In genomic region chr6:163834226-163834970, GRCh38 we compare ENCODE assay signal across 23 cellular contexts.
"Had no signal": no experiment of that assay in that cellular context is flagged by ENCODE, and none has a peak within 500 bp of the region (broad histone marks: within the 10 kb centered on the region; RNA-seq: fewer than 3 reads in every experiment).

No MANE protein-coding gene starts in this region.

- H3K27me3 ChIP-seq: brain microvascular endothelial cell, cardiac muscle cell, Peyer's patch had no signal

- H3K4me3 Mint-ChIP-seq: activated B cell treated with CpG ODN at 0.5 μM for 24 hours; activated CD4-positive, alpha-beta T cell treated with anti-CD3 and anti-CD28 coated beads, Interleukin-2, amount 10 ng/mL, durations not matched to agents 24 days and 14 days; activated CD8-positive, alpha-beta memory T cell treated with anti-CD3 and anti-CD28 coated beads, Interleukin-2, amount 10 ng/mL, durations not matched to agents 7 days and 5 days; activated naive CD8-positive, alpha-beta T cell treated with anti-CD3 and anti-CD28 coated beads, Interleukin-2, amount 50 U/mL, for 24 hours; activated T-cell treated with anti-CD3 and anti-CD28 coated beads, Interleukin-2, amount 50 U/mL, for 4 hours; T-helper 1 cell treated with Interleukin-12 subunit alpha and Interleukin-12 subunit beta and Interleukin-4 antibody, amounts not matched to agents 30 μg/mL and 1 μg/mL, for 36 hours had no signal

- H3K27ac Mint-ChIP-seq: activated B cell treated with CpG ODN at 0.5 μM for 24 hours; activated CD4-positive, alpha-beta T cell treated with anti-CD3 and anti-CD28 coated beads, Interleukin-2, amount 10 ng/mL, durations not matched to agents 24 days and 14 days; activated CD8-positive, alpha-beta memory T cell treated with anti-CD3 and anti-CD28 coated beads, Interleukin-2, amount 10 ng/mL, durations not matched to agents 7 days and 5 days; activated naive CD4-positive, alpha-beta T cell treated with anti-CD3 and anti-CD28 coated beads, Interleukin-2, amount 50 U/mL, for 72 hours; activated naive CD8-positive, alpha-beta T cell treated with anti-CD3 and anti-CD28 coated beads, Interleukin-2, amount 50 U/mL, for 24 hours; T-helper 1 cell treated with Interleukin-12 subunit alpha and Interleukin-12 subunit beta and Interleukin-4 antibody, amounts not matched to agents 30 μg/mL and 1 μg/mL, for 36 hours had no signal

- H3K36me3 ChIP-seq: brain microvascular endothelial cell, cardiac muscle cell, Peyer's patch had no signal

- H3K9me3 ChIP-seq: Peyer's patch had no signal

- H3K4me1 ChIP-seq: Peyer's patch had no signal

- H3K4me1 Mint-ChIP-seq: activated B cell treated with CpG ODN at 0.5 μM for 24 hours; activated CD4-positive, alpha-beta T cell treated with anti-CD3 and anti-CD28 coated beads, Interleukin-2, amount 10 ng/mL, durations not matched to agents 24 days and 14 days; activated CD8-positive, alpha-beta memory T cell treated with anti-CD3 and anti-CD28 coated beads, Interleukin-2, amount 10 ng/mL, durations not matched to agents 7 days and 5 days; activated naive CD8-positive, alpha-beta T cell treated with anti-CD3 and anti-CD28 coated beads, Interleukin-2, amount 50 U/mL, for 24 hours had no signal

- DNase-seq: activated B cell treated with CpG ODN at 0.5 μM for 24 hours; activated CD4-positive, alpha-beta T cell treated with anti-CD3 and anti-CD28 coated beads for 1 hour; activated CD4-positive, alpha-beta T cell treated with anti-CD3 and anti-CD28 coated beads, Interleukin-2, amount 10 ng/mL, durations not matched to agents 24 days and 14 days; activated CD4-positive, alpha-beta T cell treated with anti-CD3 and anti-CD28 coated beads, Interleukin-2, amount 50 U/mL, for 48 hours; activated CD8-positive, alpha-beta memory T cell treated with anti-CD3 and anti-CD28 coated beads, Interleukin-2, amount 10 ng/mL, durations not matched to agents 7 days and 5 days; activated effector memory CD4-positive, alpha-beta T cell treated with anti-CD3 and anti-CD28 coated beads, Interleukin-2, amount 50 U/mL, for 16 hours; activated naive CD4-positive, alpha-beta T cell treated with Interleukin-2 at 50 U/mL for 16 hours; activated naive CD8-positive, alpha-beta T cell treated with anti-CD3 and anti-CD28 coated beads, Interleukin-2, amount 50 U/mL, for 24 hours; activated T-cell treated with anti-CD3 and anti-CD28 coated beads, Interleukin-2, amount 50 U/mL, for 4 hours; amniotic stem cell; brain microvascular endothelial cell; Karpas-422; NCI-H1105 treated with DMSO at 0.1 percent for 48 hours; NCI-H1436 treated with DMSO at 0.1 percent for 48 hours; NCI-H187; NCI-H2081; NCI-H510A treated with DMSO at 0.1 percent for 48 hours; Peyer's patch; SHP77 treated with DMSO at 0.1 percent for 48 hours; T-helper 9 cell had no signal

- H3K36me3 Mint-ChIP-seq: activated CD8-positive, alpha-beta memory T cell treated with anti-CD3 and anti-CD28 coated beads, Interleukin-2, amount 10 ng/mL, durations not matched to agents 7 days and 5 days; activated naive CD4-positive, alpha-beta T cell treated with anti-CD3 and anti-CD28 coated beads, Interleukin-2, amount 50 U/mL, for 72 hours had no signal

- H3K27me3 Mint-ChIP-seq: activated CD4-positive, alpha-beta T cell treated with anti-CD3 and anti-CD28 coated beads, Interleukin-2, amount 10 ng/mL, durations not matched to agents 24 days and 14 days had no signal

- ATAC-seq: activated CD8-positive, alpha-beta memory T cell treated with anti-CD3 and anti-CD28 coated beads, Interleukin-2, amount 10 ng/mL, durations not matched to agents 7 days and 5 days; activated naive CD4-positive, alpha-beta T cell treated with anti-CD3 and anti-CD28 coated beads, Interleukin-2, amount 50 U/mL, for 72 hours; activated naive CD8-positive, alpha-beta T cell treated with anti-CD3 and anti-CD28 coated beads, Interleukin-2, amount 50 U/mL, for 24 hours; activated T-cell treated with anti-CD3 and anti-CD28 coated beads, Interleukin-2, amount 50 U/mL, for 4 hours had no signal

- H3K27ac ChIP-seq: brain microvascular endothelial cell, cardiac muscle cell, Peyer's patch had no signal

- H3K4me3 ChIP-seq: cardiac muscle cell, Peyer's patch had no signal
